ENCODE assay signal across 1 cellular context in the genomic region with DNA sequence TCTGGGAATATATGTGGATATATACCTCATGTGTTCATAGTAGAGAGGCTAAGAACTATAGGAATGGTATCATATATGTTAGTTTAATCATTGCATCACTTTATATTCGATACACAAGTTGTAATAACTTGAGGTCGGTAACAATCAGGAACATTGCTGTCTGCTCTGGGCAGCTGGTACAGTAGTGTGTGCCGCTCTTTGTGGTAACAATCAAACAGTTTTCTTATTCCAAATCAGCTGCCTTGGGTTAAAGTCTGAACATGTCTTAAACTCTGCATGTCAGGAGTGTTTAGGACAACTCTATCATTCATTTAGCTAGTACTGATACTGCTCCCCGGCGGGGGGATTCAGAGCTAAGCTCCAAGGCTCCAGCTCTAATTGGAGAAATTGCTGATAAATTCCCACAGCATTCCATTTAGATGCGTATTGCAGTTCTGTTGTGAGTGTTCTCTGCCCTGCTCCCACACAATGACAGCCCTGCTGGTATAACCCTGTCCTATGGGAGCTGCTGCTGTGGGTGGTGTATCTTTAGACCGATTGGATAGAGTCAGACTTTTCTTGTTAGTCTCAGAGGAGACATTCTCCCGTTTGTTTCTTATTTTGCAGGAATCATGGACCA.
TF ChIP-seq lines count a peak whose summit lies in the region.

No MANE protein-coding gene starts in this region.

TF ChIP-seq in SK-N-SH, 30 proteins besides CTCF, POLR2A, EP300 and RAD21 (continued from another document):
- TF ChIP-seq, protein P1, sequence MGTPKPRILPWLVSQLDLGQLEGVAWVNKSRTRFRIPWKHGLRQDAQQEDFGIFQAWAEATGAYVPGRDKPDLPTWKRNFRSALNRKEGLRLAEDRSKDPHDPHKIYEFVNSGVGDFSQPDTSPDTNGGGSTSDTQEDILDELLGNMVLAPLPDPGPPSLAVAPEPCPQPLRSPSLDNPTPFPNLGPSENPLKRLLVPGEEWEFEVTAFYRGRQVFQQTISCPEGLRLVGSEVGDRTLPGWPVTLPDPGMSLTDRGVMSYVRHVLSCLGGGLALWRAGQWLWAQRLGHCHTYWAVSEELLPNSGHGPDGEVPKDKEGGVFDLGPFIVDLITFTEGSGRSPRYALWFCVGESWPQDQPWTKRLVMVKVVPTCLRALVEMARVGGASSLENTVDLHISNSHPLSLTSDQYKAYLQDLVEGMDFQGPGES (IDR thresholded peaks at IDR 0.05; ENCODE audit: low read depth, low read length) = no peak
